In the genomic region with DNA sequence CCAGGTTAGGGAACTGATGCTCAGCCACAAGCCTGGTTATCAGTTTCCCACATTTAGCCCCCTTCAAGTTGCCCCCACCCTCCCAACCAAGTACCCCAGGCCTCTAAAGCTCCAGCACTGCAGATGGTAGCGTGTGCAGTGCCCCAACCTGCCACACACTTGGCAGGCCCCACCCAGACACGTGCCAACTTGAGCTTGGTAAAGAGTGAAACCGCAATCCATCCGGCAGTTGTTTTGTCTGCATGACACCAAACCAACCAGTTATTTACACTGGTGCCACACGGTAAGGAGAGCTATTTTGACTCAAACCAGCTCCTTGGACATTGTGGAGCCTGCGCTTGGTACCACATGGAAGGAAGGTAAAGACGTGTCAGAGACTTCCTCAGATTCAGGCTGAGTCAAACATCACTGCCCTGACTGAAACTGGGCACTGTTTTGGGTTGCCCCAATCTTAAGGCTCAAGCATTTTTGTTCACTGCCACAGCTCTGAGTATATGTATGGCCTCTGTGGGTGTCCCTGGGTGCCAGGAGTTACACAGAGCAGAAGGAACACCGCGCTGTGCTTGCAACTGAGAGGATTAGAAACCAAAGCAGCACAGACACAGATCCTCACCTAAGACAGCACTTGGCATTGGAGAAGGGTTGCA, we compare ENCODE assay signal across 1 cellular context.
TF ChIP-seq lines count a peak whose summit lies in the region.

No MANE protein-coding gene starts in this region.

TF ChIP-seq in SK-N-SH treated with all-trans-retinoic acid at 6 μM for 48 hours, 23 proteins besides CTCF, POLR2A, EP300 and RAD21 (continued from another document):
- TF ChIP-seq, protein P1, sequence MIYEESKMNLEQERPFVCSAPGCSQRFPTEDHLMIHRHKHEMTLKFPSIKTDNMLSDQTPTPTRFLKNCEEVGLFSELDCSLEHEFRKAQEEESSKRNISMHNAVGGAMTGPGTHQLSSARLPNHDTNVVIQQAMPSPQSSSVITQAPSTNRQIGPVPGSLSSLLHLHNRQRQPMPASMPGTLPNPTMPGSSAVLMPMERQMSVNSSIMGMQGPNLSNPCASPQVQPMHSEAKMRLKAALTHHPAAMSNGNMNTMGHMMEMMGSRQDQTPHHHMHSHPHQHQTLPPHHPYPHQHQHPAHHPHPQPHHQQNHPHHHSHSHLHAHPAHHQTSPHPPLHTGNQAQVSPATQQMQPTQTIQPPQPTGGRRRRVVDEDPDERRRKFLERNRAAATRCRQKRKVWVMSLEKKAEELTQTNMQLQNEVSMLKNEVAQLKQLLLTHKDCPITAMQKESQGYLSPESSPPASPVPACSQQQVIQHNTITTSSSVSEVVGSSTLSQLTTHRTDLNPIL (CRISPR knock-in tag; IDR thresholded peaks at IDR 0.05; ENCODE audit: low read depth), result no peak
- TF ChIP-seq ZNF565 (CRISPR knock-in tag; conservative IDR thresholded peaks at IDR 0.05; ENCODE audit: low read depth) (no peak), ESRRG (CRISPR knock-in tag; IDR thresholded peaks at IDR 0.05) (no peak)
- TF ChIP-seq, protein P2, sequence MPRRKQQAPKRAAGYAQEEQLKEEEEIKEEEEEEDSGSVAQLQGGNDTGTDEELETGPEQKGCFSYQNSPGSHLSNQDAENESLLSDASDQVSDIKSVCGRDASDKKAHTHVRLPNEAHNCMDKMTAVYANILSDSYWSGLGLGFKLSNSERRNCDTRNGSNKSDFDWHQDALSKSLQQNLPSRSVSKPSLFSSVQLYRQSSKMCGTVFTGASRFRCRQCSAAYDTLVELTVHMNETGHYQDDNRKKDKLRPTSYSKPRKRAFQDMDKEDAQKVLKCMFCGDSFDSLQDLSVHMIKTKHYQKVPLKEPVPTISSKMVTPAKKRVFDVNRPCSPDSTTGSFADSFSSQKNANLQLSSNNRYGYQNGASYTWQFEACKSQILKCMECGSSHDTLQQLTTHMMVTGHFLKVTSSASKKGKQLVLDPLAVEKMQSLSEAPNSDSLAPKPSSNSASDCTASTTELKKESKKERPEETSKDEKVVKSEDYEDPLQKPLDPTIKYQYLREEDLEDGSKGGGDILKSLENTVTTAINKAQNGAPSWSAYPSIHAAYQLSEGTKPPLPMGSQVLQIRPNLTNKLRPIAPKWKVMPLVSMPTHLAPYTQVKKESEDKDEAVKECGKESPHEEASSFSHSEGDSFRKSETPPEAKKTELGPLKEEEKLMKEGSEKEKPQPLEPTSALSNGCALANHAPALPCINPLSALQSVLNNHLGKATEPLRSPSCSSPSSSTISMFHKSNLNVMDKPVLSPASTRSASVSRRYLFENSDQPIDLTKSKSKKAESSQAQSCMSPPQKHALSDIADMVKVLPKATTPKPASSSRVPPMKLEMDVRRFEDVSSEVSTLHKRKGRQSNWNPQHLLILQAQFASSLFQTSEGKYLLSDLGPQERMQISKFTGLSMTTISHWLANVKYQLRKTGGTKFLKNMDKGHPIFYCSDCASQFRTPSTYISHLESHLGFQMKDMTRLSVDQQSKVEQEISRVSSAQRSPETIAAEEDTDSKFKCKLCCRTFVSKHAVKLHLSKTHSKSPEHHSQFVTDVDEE (CRISPR knock-in tag; IDR thresholded peaks at IDR 0.05), result no peak
